1 cellular context compared by ENCODE assay signal in the genomic region with DNA sequence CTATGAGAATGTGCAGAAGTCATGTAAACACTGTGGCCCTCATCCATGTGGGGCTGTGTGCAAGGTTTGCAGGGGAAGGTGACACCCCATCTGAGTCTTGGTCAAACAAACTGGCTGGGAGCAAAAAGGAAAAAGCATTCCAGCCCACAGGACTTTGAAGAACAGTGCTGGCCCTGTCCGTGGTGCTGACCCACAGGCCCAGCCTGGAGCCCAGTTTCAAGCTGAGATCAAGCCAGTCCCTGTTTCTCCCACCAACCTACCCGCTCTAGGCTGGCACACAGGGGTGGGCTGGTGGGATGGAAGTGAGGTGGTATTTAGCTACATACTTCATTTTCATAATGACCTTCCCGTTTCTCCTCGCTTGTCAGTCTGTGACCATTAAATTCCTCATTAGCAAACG.
TF ChIP-seq lines count a peak whose summit lies in the region.

No MANE protein-coding gene starts in this region.

TF ChIP-seq in HepG2, 621 proteins besides CTCF, POLR2A, EP300 and RAD21 (continues in another document):
- TF ChIP-seq, protein P1, sequence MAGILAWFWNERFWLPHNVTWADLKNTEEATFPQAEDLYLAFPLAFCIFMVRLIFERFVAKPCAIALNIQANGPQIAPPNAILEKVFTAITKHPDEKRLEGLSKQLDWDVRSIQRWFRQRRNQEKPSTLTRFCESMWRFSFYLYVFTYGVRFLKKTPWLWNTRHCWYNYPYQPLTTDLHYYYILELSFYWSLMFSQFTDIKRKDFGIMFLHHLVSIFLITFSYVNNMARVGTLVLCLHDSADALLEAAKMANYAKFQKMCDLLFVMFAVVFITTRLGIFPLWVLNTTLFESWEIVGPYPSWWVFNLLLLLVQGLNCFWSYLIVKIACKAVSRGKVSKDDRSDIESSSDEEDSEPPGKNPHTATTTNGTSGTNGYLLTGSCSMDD (CRISPR knock-in tag; IDR thresholded peaks at IDR 0.05): 0 out of 2 replicates have a peak, but pooled peaks have one; percentile 55
- 0 out of 2 replicates have a peak, but pooled peaks have one; percentile 59 for TF ChIP-seq HOXA5 (CRISPR knock-in tag; IDR thresholded peaks at IDR 0.05)
- TF ChIP-seq SIX1 (CRISPR knock-in tag; IDR thresholded peaks at IDR 0.05; ENCODE audit: borderline replicate concordance): no peak
- TF ChIP-seq AHR (CRISPR knock-in tag; IDR thresholded peaks at IDR 0.05): peak; percentile 67; the same call in 1 of the 2 replicates
- 0 out of 2 replicates have a peak, but pooled peaks have one; percentile 55 for TF ChIP-seq HMGXB3 (CRISPR knock-in tag; IDR thresholded peaks at IDR 0.05; ENCODE audit: borderline replicate concordance)
- TF ChIP-seq MTF1 (CRISPR knock-in tag; IDR thresholded peaks at IDR 0.05): 0 out of 2 replicates have a peak, but pooled peaks have one; percentile 30
- 0 out of 2 replicates have a peak, but pooled peaks have one; percentile 67 for TF ChIP-seq ZNF335 (CRISPR knock-in tag; IDR thresholded peaks at IDR 0.05)
- TF ChIP-seq ZC3H4 (CRISPR knock-in tag; IDR thresholded peaks at IDR 0.05; ENCODE audit: borderline replicate concordance): no peak
- peak; percentile 69; the same call in 1 of the 2 replicates for TF ChIP-seq ETV6 (CRISPR knock-in tag; conservative IDR thresholded peaks at IDR 0.05)
- TF ChIP-seq ZNF281 (CRISPR knock-in tag; IDR thresholded peaks at IDR 0.05; ENCODE audit: borderline replicate concordance): peak; percentile 59; the same call in 1 of the 2 replicates
- peak; percentile 84; the same call in 1 of the 2 replicates for TF ChIP-seq NFAT5 (CRISPR knock-in tag; IDR thresholded peaks at IDR 0.05)
- peak; percentile 20; the same call in 1 of the 2 replicates for TF ChIP-seq ZNF646 (CRISPR knock-in tag; IDR thresholded peaks at IDR 0.05)
- no peak for TF ChIP-seq XBP1 (CRISPR knock-in tag; IDR thresholded peaks at IDR 0.05)
- no peak for TF ChIP-seq MXD4 (CRISPR knock-in tag; IDR thresholded peaks at IDR 0.05)
- TF ChIP-seq NCOA1 (CRISPR knock-in tag; IDR thresholded peaks at IDR 0.05): no peak
- peak; percentile 73 for TF ChIP-seq TEAD3 (CRISPR knock-in tag; optimal IDR thresholded peaks at IDR 0.05; ENCODE audit: borderline replicate concordance)
- no peak for TF ChIP-seq RBM39 (IDR thresholded peaks at IDR 0.05; ENCODE audit: low read depth, low read length, poor library complexity, severe bottlenecking)
- 0 out of 2 replicates have a peak, but pooled peaks have one; percentile 18 for TF ChIP-seq ETV5 (CRISPR knock-in tag; IDR thresholded peaks at IDR 0.05; ENCODE audit: borderline replicate concordance)
- peak; percentile 86 for TF ChIP-seq ZNF124 (CRISPR knock-in tag; IDR thresholded peaks at IDR 0.05)
- 0 out of 2 replicates have a peak, but pooled peaks have one; percentile 19 for TF ChIP-seq ZNF296 (CRISPR knock-in tag; conservative IDR thresholded peaks at IDR 0.05)
- TF ChIP-seq, protein P2, sequence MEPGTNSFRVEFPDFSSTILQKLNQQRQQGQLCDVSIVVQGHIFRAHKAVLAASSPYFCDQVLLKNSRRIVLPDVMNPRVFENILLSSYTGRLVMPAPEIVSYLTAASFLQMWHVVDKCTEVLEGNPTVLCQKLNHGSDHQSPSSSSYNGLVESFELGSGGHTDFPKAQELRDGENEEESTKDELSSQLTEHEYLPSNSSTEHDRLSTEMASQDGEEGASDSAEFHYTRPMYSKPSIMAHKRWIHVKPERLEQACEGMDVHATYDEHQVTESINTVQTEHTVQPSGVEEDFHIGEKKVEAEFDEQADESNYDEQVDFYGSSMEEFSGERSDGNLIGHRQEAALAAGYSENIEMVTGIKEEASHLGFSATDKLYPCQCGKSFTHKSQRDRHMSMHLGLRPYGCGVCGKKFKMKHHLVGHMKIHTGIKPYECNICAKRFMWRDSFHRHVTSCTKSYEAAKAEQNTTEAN (CRISPR knock-in tag; conservative IDR thresholded peaks at IDR 0.05): peak; percentile 66; the same call in 1 of the 2 replicates
- TF ChIP-seq ZBTB20 (CRISPR knock-in tag; IDR thresholded peaks at IDR 0.05; ENCODE audit: borderline replicate concordance, low read depth): no peak
- TF ChIP-seq KDM2A (CRISPR knock-in tag; IDR thresholded peaks at IDR 0.05; ENCODE audit: borderline replicate concordance, low read depth): peak; percentile 37; the same call in 1 of the 2 replicates
- TF ChIP-seq FOXM1 (CRISPR knock-in tag; IDR thresholded peaks at IDR 0.05): 0 out of 2 replicates have a peak, but pooled peaks have one; percentile 72
- 0 out of 2 replicates have a peak, but pooled peaks have one; percentile 72 for TF ChIP-seq ZSCAN9 (CRISPR knock-in tag; IDR thresholded peaks at IDR 0.05; ENCODE audit: borderline replicate concordance)
- TF ChIP-seq WIZ (CRISPR knock-in tag; IDR thresholded peaks at IDR 0.05): peak; percentile 96
- TF ChIP-seq ZNF564 (CRISPR knock-in tag; IDR thresholded peaks at IDR 0.05): 0 out of 2 replicates have a peak, but pooled peaks have one; percentile 51
